In genomic region chr6:24481449-24481848, GRCh38 we compare ENCODE assay signal across 18 cellular contexts. TPM values are rescaled to one million over a fixed set of nuclear protein-coding genes. Genes with fewer than 3 reads are reported as not detected.
DNase-seq lines count a peak whose midpoint lies in the region; ATAC-seq, FAIRE-seq and TF ChIP-seq lines count a peak whose summit lies in the region.
"Had no signal": no experiment of that assay in that cellular context is flagged by ENCODE, and none has a peak within 500 bp of the region (broad histone marks: within the 10 kb centered on the region; RNA-seq: fewer than 3 reads in every experiment).

No MANE protein-coding gene starts in this region.

- no peak for TF ChIP-seq RAD21 in K562 (CRISPR knock-in tag; conservative IDR thresholded peaks at IDR 0.05 in 1 of 2, IDR thresholded peaks at IDR 0.05 in 1 of 2)

- no peak overlapping the region for H3K4me2 ChIP-seq in K562 (ENCODE audit: insufficient read depth, low read length)
- H3K4me2 ChIP-seq: A549 had no signal

- H3K27me3 ChIP-seq in K562 (ENCODE audit: control insufficient read depth in 2 of 2, insufficient read depth in 2 of 2, low read length in 2 of 2) (no peaks in the 10 kb centered on the region), heart right ventricle (no peaks in the 10 kb centered on the region), right cardiac atrium (ENCODE audit: control insufficient read depth, insufficient read depth) (no peaks in the 10 kb centered on the region), HAP-1 (ENCODE audit: low read depth) (no peaks in the 10 kb centered on the region)

- no peak for FAIRE-seq in K562 (lab: Jason Lieb, UNC)
- FAIRE-seq: A549, D721Med, G401.6, H1 had no signal

- H3K27ac ChIP-seq in K562 (ENCODE audit: extremely low read depth, low read depth, low read length) (no peak overlapping the region), heart right ventricle (no peak overlapping the region), right cardiac atrium (ENCODE audit: low read length) (no peak overlapping the region)
- H3K27ac ChIP-seq: 22Rv1, A549, C4-2B had no signal

- no peaks in the 10 kb centered on the region for H3K27me3 Mint-ChIP-seq in activated CD8-positive, alpha-beta memory T cell treated with anti-CD3 and anti-CD28 coated beads, Interleukin-2, amount 10 ng/mL, durations not matched to agents 7 days and 5 days
- H3K27me3 Mint-ChIP-seq: CD4-positive, alpha-beta T cell had no signal

- CTCF ChIA-PET in activated CD8-positive, alpha-beta memory T cell treated with anti-CD3 and anti-CD28 coated beads, Interleukin-2, amount 10 ng/mL, durations not matched to agents 7 days and 5 days (lab: Charles Lee) = interaction anchor here (1.7 kb wide), 1 partner anchor 12 kb away, joined by 5 read pairs; no protein-coding TSS in a partner anchor
- CTCF ChIA-PET in K562 (lab: Yijun Ruan, JAX; ENCODE audit: low intra/inter-chr PET ratio) = no interaction called here

- H3K27ac Mint-ChIP-seq in activated CD8-positive, alpha-beta memory T cell treated with anti-CD3 and anti-CD28 coated beads, Interleukin-2, amount 10 ng/mL, durations not matched to agents 7 days and 5 days = no peak overlapping the region
- H3K27ac Mint-ChIP-seq: CD4-positive, alpha-beta T cell had no signal

- intact Hi-C loops in K562 (cut with micrococcal nuclease) (no loop called here), heart right ventricle (cut with DNase I) (no loop called here), right cardiac atrium (cut with DNase I) (no loop called here)

- no peaks in the 10 kb centered on the region for H3K36me3 ChIP-seq in K562 (ENCODE audit: control insufficient read depth, insufficient read depth, low read length)
- no peaks in the 10 kb centered on the region for H3K36me3 ChIP-seq in heart right ventricle
- no peaks in the 10 kb centered on the region for H3K36me3 ChIP-seq in HAP-1 (replicated peaks)

- WGBS in K562 (ENCODE audit: insufficient coverage, low coverage, missing lambda C conversion rate) = 40% methylated on average over 5 of the region's 5 CpGs
- WGBS in heart right ventricle, 2 donors = 58 to 66% methylated on average over 5 of the region's 5 CpGs
- 53% methylated on average over 5 of the region's 5 CpGs for WGBS in right cardiac atrium

- H3K4me1 ChIP-seq in K562 (replicated peaks in 1 of 2; ENCODE audit: control insufficient read depth in 2 of 2, insufficient read depth in 2 of 2, low read length in 2 of 2) (no peaks in the 10 kb centered on the region), heart right ventricle (peaks cover 0 to 5% (median 0%) of the 10 kb centered on the region in 9 donors), right cardiac atrium (ENCODE audit: control insufficient read depth, insufficient read depth, low read length) (no peaks in the 10 kb centered on the region), HAP-1 (no peaks in the 10 kb centered on the region)

- no peak for TF ChIP-seq POLR2A in K562 (conservative IDR thresholded peaks at IDR 0.05)

- no TSS peak for BruUV-seq in K562 (replicated peaks; lab: Mats Ljungman, UMichigan)

- ATAC-seq in activated CD8-positive, alpha-beta memory T cell treated with anti-CD3 and anti-CD28 coated beads, Interleukin-2, amount 10 ng/mL, durations not matched to agents 7 days and 5 days = no peak
- ATAC-seq in K562 (peak; percentile 84), heart right ventricle (peak in 7 of 8 donors; percentile 62 to 79 (median 76)), right cardiac atrium (peak; percentile 65 to 86), GM18870 (IDR thresholded peaks at IDR 0.05; ENCODE audit: unreplicated experiment) (no peak)

- no peaks in the 10 kb centered on the region for H4K20me1 ChIP-seq in K562 (replicated peaks; ENCODE audit: control insufficient read depth, insufficient read depth, low read length)

- in situ Hi-C loops in K562 (cut with MboI) (no loop called here), HAP-1 (cut with MboI; ENCODE audit: low sequenced_read_pairs) (no loop called here)

- TF ChIP-seq CTCF in K562 (IDR thresholded peaks at IDR 0.05 in 2 of 3, conservative IDR thresholded peaks at IDR 0.05 in 1 of 3; ENCODE audit: insufficient read depth in 2 of 3, low read depth in 1 of 3, low read length in 3 of 3) (0 out of 6 replicates have a peak, but pooled peaks of 1 of the 3 experiments have one; percentile 1), heart right ventricle (IDR thresholded peaks at IDR 0.05) (no peak)

- no peaks in the 10 kb centered on the region for H3K9me1 ChIP-seq in K562 (ENCODE audit: control insufficient read depth, insufficient read depth, low read length)

- H3K4me3 ChIP-seq in K562 (no peak overlapping the region), heart right ventricle (no peak overlapping the region), right cardiac atrium (ENCODE audit: low read length) (no peak overlapping the region), HAP-1 (no peak overlapping the region)
- H3K4me3 ChIP-seq: A549 had no signal

- TF ChIP-seq EP300 in K562 (IDR thresholded peaks at IDR 0.05; ENCODE audit: low read length) = no peak

- 0 out of 2 replicates have a peak, but pooled peaks cover 2% of the 10 kb centered on the region for H3K9me3 ChIP-seq in K562 (replicated peaks; ENCODE audit: control insufficient read depth, insufficient read depth, low read depth, low read length)
- H3K9me3 ChIP-seq in heart right ventricle = no peaks in the 10 kb centered on the region
- no peaks in the 10 kb centered on the region for H3K9me3 ChIP-seq in right cardiac atrium (ENCODE audit: control insufficient read depth, low read length)
- peaks cover 4% of the 10 kb centered on the region; the same call in 1 of the 2 replicates for H3K9me3 ChIP-seq in HAP-1
- H3K9me3 ChIP-seq: A549 had no signal

- no peak overlapping the region for H3K4me3 Mint-ChIP-seq in activated CD8-positive, alpha-beta memory T cell treated with anti-CD3 and anti-CD28 coated beads, Interleukin-2, amount 10 ng/mL, durations not matched to agents 7 days and 5 days
- H3K4me3 Mint-ChIP-seq: CD4-positive, alpha-beta T cell had no signal

- no peaks in the 10 kb centered on the region for H3K79me2 ChIP-seq in K562 (ENCODE audit: control insufficient read depth, insufficient read depth, low read length)

- peaks cover 7% of the 10 kb centered on the region for H3K4me1 Mint-ChIP-seq in activated CD8-positive, alpha-beta memory T cell treated with anti-CD3 and anti-CD28 coated beads, Interleukin-2, amount 10 ng/mL, durations not matched to agents 7 days and 5 days

- H2AFZ ChIP-seq in K562 (ENCODE audit: low read depth, low read length) = peak overlapping the region; percentile 35; the same call in 1 of the 2 replicates

- POLR2A ChIA-PET in K562 (lab: Yijun Ruan, JAX) = interaction anchor here (0.6 to 2.1 kb wide), 4 partner anchors 12 to 16 kb away, joined by 3 to 6 read pairs (median 3); partner anchors contain the start of gene ALDH5A1

- DNase-seq in activated CD8-positive, alpha-beta memory T cell treated with anti-CD3 and anti-CD28 coated beads, Interleukin-2, amount 10 ng/mL, durations not matched to agents 7 days and 5 days = peak; percentile 34
- no peak for DNase-seq in activated CD8-positive, alpha-beta memory T cell treated with anti-CD3 and anti-CD28 coated beads for 24 hours
- DNase-seq in K562 (ENCODE audit: extremely low read depth in 1 of 4, low spot score in 3 of 4) (no peak), heart right ventricle (no peak), right cardiac atrium (no peak), HAP-1 (ENCODE audit: low spot score in 2 of 2) (no peak), NCI-H1105 treated with DMSO at 0.1 percent for 48 hours (lab: John Stamatoyannopoulos, UW) (no peak)
- DNase-seq: AML-193; Caco-2; CD4-positive, alpha-beta T cell; HCEC 1CT had no signal

- no peaks in the 10 kb centered on the region for H3K9me3 Mint-ChIP-seq in activated CD8-positive, alpha-beta memory T cell treated with anti-CD3 and anti-CD28 coated beads, Interleukin-2, amount 10 ng/mL, durations not matched to agents 7 days and 5 days (ENCODE audit: low read depth)
- H3K9me3 Mint-ChIP-seq: CD4-positive, alpha-beta T cell had no signal

- no peak overlapping the region for H3K9ac ChIP-seq in K562 (ENCODE audit: insufficient read depth in 1 of 2, low read depth in 2 of 2, low read length in 2 of 2)

- H3K36me3 Mint-ChIP-seq in activated CD8-positive, alpha-beta memory T cell treated with anti-CD3 and anti-CD28 coated beads, Interleukin-2, amount 10 ng/mL, durations not matched to agents 7 days and 5 days = no peaks in the 10 kb centered on the region

RNA-seq across cellular contexts. Expression of gene GPLD1, which starts 7.9 kb away (rescaled TPM):
- under 1 TPM; 0.42 to 0.58 TPM for total RNA-seq in activated CD8-positive, alpha-beta memory T cell treated with anti-CD3 and anti-CD28 coated beads, Interleukin-2, amount 10 ng/mL, durations not matched to agents 7 days and 5 days
- 4.4 and 5.7 TPM in 2 replicates for total RNA-seq in K562 (2011; cell fraction: chromatin; rRNA removed; ENCODE audit: low replicate concordance)
- total RNA-seq in K562 (2011; cell fraction: nucleolus; rRNA removed) = 1.3 and 1.8 TPM in 2 replicates
- total RNA-seq in K562 (2011; cell fraction: nucleoplasm; rRNA removed) = 3.4 and 5.0 TPM in 2 replicates
- 1.0 and 1.5 TPM in 2 replicates for total RNA-seq in K562 (2014; rRNA removed)
- total RNA-seq in K562 (2014; rRNA removed; fragmentation: Illumina TruSeq; extraction: Trizol) = 0.76 and 0.89 TPM in 2 replicates
- 1.0 and 1.3 TPM in 2 replicates for total RNA-seq in K562 (2015; rRNA removed; fragmentation: Illumina TruSeq; extraction: Trizol)
- total RNA-seq in K562 (2021) = 0.96 and 1.2 TPM in 2 replicates
- polyA plus RNA-seq in K562 (2011; rRNA removed) = 0.30 and 0.86 TPM in 2 replicates
- 0.25 and 0.45 TPM in 2 replicates for polyA plus RNA-seq in K562 (2011; cell fraction: cytosol; rRNA removed)
- 0.77 and 1.1 TPM in 2 replicates for polyA plus RNA-seq in K562 (2011; cell fraction: nucleus; rRNA removed)
- polyA plus RNA-seq in K562 (2012) = 0.79 and 0.83 TPM in 2 replicates
- 0.46 and 0.82 TPM in 2 replicates for polyA plus RNA-seq in K562 (2014; fragmentation: Illumina TruSeq; extraction: Trizol)
- under 1 TPM; 0.11 to 0.13 TPM for polyA plus RNA-seq in K562 (2014; fragmentation: Nextera tagmentation; extraction: Ambion mirVana)
- polyA plus RNA-seq in K562 (2014; rRNA removed) = 0.26 and 0.57 TPM in 2 replicates
- 0.78 and 1.2 TPM in 2 replicates for polyA minus RNA-seq in K562 (2011; rRNA and poly(A)+ RNA removed)
- 0.36 and 0.95 TPM in 2 replicates for polyA minus RNA-seq in K562 (2011; cell fraction: cytosol; rRNA and poly(A)+ RNA removed)
- polyA minus RNA-seq in K562 (2011; cell fraction: nucleus; rRNA and poly(A)+ RNA removed) = 1.1 and 1.2 TPM in 2 replicates
- 1 to 10 TPM in 4 of 10 donors, under 1 TPM in 6; 0.59 to 1.5 (median 0.89) TPM for total RNA-seq in heart right ventricle
- polyA plus RNA-seq in heart right ventricle = under 1 TPM; 0.07 to 0.44 TPM
- total RNA-seq in right cardiac atrium = 1 to 10 TPM; 1.0 to 1.6 (median 1.2) TPM
- 0.52 TPM for polyA plus RNA-seq in right cardiac atrium

RNA-seq across cellular contexts. Expression of gene ALDH5A1, which starts 13.3 kb away (rescaled TPM):
- 1 to 10 TPM; 3.7 to 6.5 TPM for total RNA-seq in activated CD8-positive, alpha-beta memory T cell treated with anti-CD3 and anti-CD28 coated beads, Interleukin-2, amount 10 ng/mL, durations not matched to agents 7 days and 5 days
- 7.0 and 9.4 TPM in 2 replicates for total RNA-seq in K562 (2011; cell fraction: chromatin; rRNA removed; ENCODE audit: low replicate concordance)
- total RNA-seq in K562 (2011; cell fraction: nucleolus; rRNA removed) = 4.2 and 5.3 TPM in 2 replicates
- total RNA-seq in K562 (2011; cell fraction: nucleoplasm; rRNA removed) = 9.3 and 9.6 TPM in 2 replicates
- total RNA-seq in K562 (2014; rRNA removed) (8.6 and 12.0 TPM in 2 replicates), K562 (2014; rRNA removed; fragmentation: Illumina TruSeq; extraction: Trizol) (8.9 and 9.9 TPM in 2 replicates), K562 (2015; rRNA removed; fragmentation: Illumina TruSeq; extraction: Trizol) (11.4 and 11.9 TPM in 2 replicates), K562 (2021) (19.7 and 20.5 TPM in 2 replicates), heart right ventricle (10 to 100 TPM; 23.1 to 45.5 (median 30.0) TPM), right cardiac atrium (10 to 100 TPM; 10.9 to 16.5 (median 14.9) TPM)
- polyA plus RNA-seq in K562 (2011; rRNA removed) (5.2 and 9.5 TPM in 2 replicates), K562 (2014; fragmentation: Illumina TruSeq; extraction: Trizol) (14.4 and 16.1 TPM in 2 replicates), K562 (2014; fragmentation: Nextera tagmentation; extraction: Ambion mirVana) (1 to 10 TPM; 2.2 to 3.4 TPM), K562 (2014; rRNA removed) (12.7 and 12.8 TPM in 2 replicates), heart right ventricle (1 to 10 TPM; 1.9 to 4.4 TPM), right cardiac atrium (7.7 TPM)
- polyA plus RNA-seq in K562 (2011; cell fraction: cytosol; rRNA removed) = 3.3 and 6.7 TPM in 2 replicates
- polyA plus RNA-seq in K562 (2011; cell fraction: nucleus; rRNA removed) = 5.2 and 8.1 TPM in 2 replicates
- 15.6 and 20.1 TPM in 2 replicates for polyA plus RNA-seq in K562 (2012)
- polyA minus RNA-seq in K562 (2011; rRNA and poly(A)+ RNA removed) = 5.8 and 10.9 TPM in 2 replicates
- polyA minus RNA-seq in K562 (2011; cell fraction: cytosol; rRNA and poly(A)+ RNA removed) = 6.6 and 10.3 TPM in 2 replicates
- 2.3 and 2.6 TPM in 2 replicates for polyA minus RNA-seq in K562 (2011; cell fraction: nucleus; rRNA and poly(A)+ RNA removed)

Comparison
In these comparisons a context has a peak if more than half of its experiments do, and no peak if none do; other contexts are left out.
1. ATAC-seq: peak in K562 (single experiment), heart right ventricle (7 of 8) and right cardiac atrium (2 of 2); none in activated CD8-positive, alpha-beta memory T cell treated with anti-CD3 and anti-CD28 coated beads, Interleukin-2, amount 10 ng/mL, durations not matched to agents 7 days and 5 days (single experiment) and GM18870 (single experiment).